In the genomic region with DNA sequence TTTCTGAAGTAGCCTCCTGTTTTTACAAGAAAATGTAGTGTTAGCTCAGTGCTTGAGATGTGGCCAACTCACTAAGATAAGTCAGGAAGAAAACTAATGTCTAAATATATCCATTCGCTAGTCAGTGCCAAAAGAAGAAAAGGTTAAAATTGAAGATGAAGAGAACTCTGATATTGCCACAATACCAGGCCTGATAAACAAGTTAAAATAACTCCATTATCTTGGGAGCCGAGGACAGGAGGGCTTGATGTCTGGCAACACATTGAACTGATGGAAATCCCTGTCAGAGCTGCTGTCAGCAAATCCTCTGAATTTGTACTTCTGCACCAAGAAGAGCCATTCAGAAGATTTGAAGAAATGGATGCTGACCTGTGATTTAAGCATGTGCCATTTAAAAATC, we compare ENCODE assay signal across 4 cellular contexts.
"Had no signal": no experiment of that assay in that cellular context is flagged by ENCODE, and none has a peak within 500 bp of the region (broad histone marks: within the 10 kb centered on the region; RNA-seq: fewer than 3 reads in every experiment).

No MANE protein-coding gene starts in this region.

- ATAC-seq: GM23338 had no signal

- H3K4me3 ChIP-seq: GM23338 had no signal

- DNase-seq: H9, HCEC 1CT, IMR-90 had no signal
